Comparison of ENCODE assay signal across 26 cellular contexts in genomic region chr2:60608679-60609078, GRCh38.
"Had no signal": no experiment of that assay in that cellular context is flagged by ENCODE, and none has a peak within 500 bp of the region (broad histone marks: within the 10 kb centered on the region; RNA-seq: fewer than 3 reads in every experiment).

No MANE protein-coding gene starts in this region.

- H3K4me1 Mint-ChIP-seq: activated naive CD8-positive, alpha-beta T cell treated with anti-CD3 and anti-CD28 coated beads for 36 hours; immature natural killer cell; T-helper 17 cell had no signal

- H3K4me3 ChIP-seq: body of pancreas, esophagus squamous epithelium, left ventricle myocardium inferior, thyroid gland had no signal

- H3K4me1 ChIP-seq: body of pancreas, esophagus squamous epithelium, left ventricle myocardium inferior, thyroid gland had no signal

- H3K36me3 Mint-ChIP-seq: activated naive CD8-positive, alpha-beta T cell treated with anti-CD3 and anti-CD28 coated beads for 36 hours; immature natural killer cell; naive thymus-derived CD8-positive, alpha-beta T cell had no signal

- H3K9me3 Mint-ChIP-seq: activated naive CD8-positive, alpha-beta T cell treated with anti-CD3 and anti-CD28 coated beads for 36 hours; activated T-cell treated with anti-CD3 and anti-CD28 coated beads, Interleukin-2, amount 50 U/mL, for 4 hours; activated T-helper 2 cell treated with anti-CD3 and anti-CD28 coated beads, Interferon-gamma antibody, Interleukin-2, Interleukin-4, amounts not matched to agents 10 μg/mL and 5 μg/mL and 100 μg/mL, durations not matched to agents 14 hours and 24 hours and 36 hours; naive thymus-derived CD8-positive, alpha-beta T cell had no signal

- H3K27me3 ChIP-seq: body of pancreas, thyroid gland had no signal

- H3K4me3 Mint-ChIP-seq: activated naive CD8-positive, alpha-beta T cell treated with anti-CD3 and anti-CD28 coated beads for 36 hours; activated T-cell treated with anti-CD3 and anti-CD28 coated beads, Interleukin-2, amount 50 U/mL, for 4 hours; immature natural killer cell; naive thymus-derived CD8-positive, alpha-beta T cell; T-helper 17 cell had no signal

- H3K27me3 Mint-ChIP-seq: progenitor cell of endocrine pancreas had no signal

- H3K36me3 ChIP-seq: esophagus squamous epithelium, left ventricle myocardium inferior, thyroid gland had no signal

- FAIRE-seq: endothelial cell of umbilical vein had no signal

- H3K9me3 ChIP-seq: body of pancreas, esophagus squamous epithelium, left ventricle myocardium inferior, thyroid gland had no signal

- H3K27ac ChIP-seq: body of pancreas, esophagus squamous epithelium, foreskin keratinocyte, left ventricle myocardium inferior, thyroid gland had no signal

- DNase-seq: activated CD4-positive, alpha-beta T cell treated with anti-CD3 and anti-CD28 coated beads for 4 hours; activated CD4-positive, alpha-beta T cell treated with anti-CD3 and anti-CD28 coated beads, Interleukin-2, amount 50 U/mL, for 48 hours; activated CD4-positive, CD25-positive, alpha-beta regulatory T cell; activated CD8-positive, alpha-beta memory T cell treated with anti-CD3 and anti-CD28 coated beads, Interleukin-2, amount 50 U/mL, for 48 hours; activated naive CD4-positive, alpha-beta T cell treated with Interleukin-2 at 50 U/mL for 16 hours; activated naive CD8-positive, alpha-beta T cell treated with anti-CD3 and anti-CD28 coated beads for 36 hours; activated T-cell treated with anti-CD3 and anti-CD28 coated beads, Interleukin-2, amount 50 U/mL, for 4 hours; amniotic stem cell; body of pancreas; dermis blood vessel endothelial cell; effector CD8-positive, alpha-beta T cell; esophagus squamous epithelium; foreskin keratinocyte; immature natural killer cell; kidney glomerular epithelial cell; left ventricle myocardium inferior; naive thymus-derived CD8-positive, alpha-beta T cell; stimulated activated CD4-positive, alpha-beta T cell treated with anti-CD3 and anti-CD28 coated beads, Interleukin-4, amount 100 ng/mL, for 24 hours; stimulated activated naive CD8-positive, alpha-beta T cell treated with anti-CD3 and anti-CD28 coated beads, Interleukin-15, Interleukin-2, amounts not matched to agents 100 U/mL and 50 U/mL, for 24 hours; substantia nigra; SW 1271; T-helper 17 cell; thyroid gland had no signal

- H3K27ac Mint-ChIP-seq: activated naive CD8-positive, alpha-beta T cell treated with anti-CD3 and anti-CD28 coated beads for 36 hours; activated T-helper 2 cell treated with anti-CD3 and anti-CD28 coated beads, Interferon-gamma antibody, Interleukin-2, Interleukin-4, amounts not matched to agents 10 μg/mL and 5 μg/mL and 100 μg/mL, durations not matched to agents 14 hours and 24 hours and 36 hours; immature natural killer cell; naive thymus-derived CD8-positive, alpha-beta T cell; progenitor cell of endocrine pancreas; T-helper 17 cell had no signal
